11 cellular contexts compared by ENCODE assay signal in genomic region chr3:63724987-63725386, GRCh38.
DNase-seq lines count a peak whose midpoint lies in the region; ATAC-seq and TF ChIP-seq lines count a peak whose summit lies in the region.
"Had no signal": no experiment of that assay in that cellular context is flagged by ENCODE, and none has a peak within 500 bp of the region (broad histone marks: within the 10 kb centered on the region; RNA-seq: fewer than 3 reads in every experiment).

No MANE protein-coding gene starts in this region.

- H3K27ac ChIP-seq in IMR-90 (ENCODE audit: insufficient read depth, low read length): no peak overlapping the region
- peak overlapping the region; percentile 20 to 61 for H3K27ac ChIP-seq in left lung
- H3K27ac ChIP-seq: C4-2B had no signal

- H3K27me3 ChIP-seq in IMR-90 (ENCODE audit: control insufficient read depth, insufficient read depth, low read length) (no peaks in the 10 kb centered on the region; the same call in 1 of the 2 replicates), left lung (no peaks in the 10 kb centered on the region)

- H3K9ac ChIP-seq in IMR-90 (ENCODE audit: low read depth, low read length): no peak overlapping the region

- no peak overlapping the region for H3K56ac ChIP-seq in IMR-90 (ENCODE audit: extremely low read depth, insufficient read depth, low read length)

- no peak overlapping the region for H4K8ac ChIP-seq in IMR-90 (ENCODE audit: low read depth in 2 of 2, low read length in 2 of 2)

- no peak overlapping the region for H3K23ac ChIP-seq in IMR-90 (ENCODE audit: low read depth, low read length)

- no CpG with 5 or more reads among the region's 3 CpGs for WGBS in IMR-90 (ENCODE audit: extremely low coverage in 2 of 2, insufficient read length in 1 of 2), 2 experiments

- H2AK9ac ChIP-seq in IMR-90 (replicated peaks; ENCODE audit: low read depth, low read length, poor library complexity): no peak overlapping the region

- H2BK20ac ChIP-seq in IMR-90 (ENCODE audit: low read depth, low read length): no peak overlapping the region

- no peak for TF ChIP-seq POLR2A in IMR-90 (IDR thresholded peaks at IDR 0.05; ENCODE audit: low read depth, low read length)

- H3K4me3 ChIP-seq in IMR-90 (ENCODE audit: insufficient read depth, low read depth, low read length) (no peak overlapping the region), left lung (no peak overlapping the region)

- H2AFZ ChIP-seq in IMR-90 (replicated peaks; ENCODE audit: low read length, poor library complexity): no peak overlapping the region

- no peak overlapping the region for H3K4ac ChIP-seq in IMR-90 (ENCODE audit: low read depth, low read length)

- TF ChIP-seq RAD21 in IMR-90 (IDR thresholded peaks at IDR 0.05; ENCODE audit: low read length): no peak

- H2BK120ac ChIP-seq in IMR-90 (ENCODE audit: low read depth, low read length): no peak overlapping the region

- peak; percentile 93 for ATAC-seq in IMR-90 (ENCODE audit: low read depth)
- ATAC-seq in left lung: peak; percentile 88
- ATAC-seq in HG03457 (IDR thresholded peaks at IDR 0.05; ENCODE audit: unreplicated experiment): no peak
- no peak for ATAC-seq in left lobe of liver

- intact Hi-C loops in IMR-90 (cut with micrococcal nuclease): no loop called here
- intact Hi-C loops in left lung (cut with DNase I): no loop called here

- dilution Hi-C loops in IMR-90 (cut with HindIII; ENCODE audit: low sequenced_read_pairs, unreplicated experiment): no loop called here

- H4K5ac ChIP-seq in IMR-90 (ENCODE audit: low read depth, low read length): no peak overlapping the region

- no peaks in the 10 kb centered on the region for H4K20me1 ChIP-seq in IMR-90 (ENCODE audit: insufficient read depth, low read length)

- POLR2A ChIA-PET in IMR-90 (lab: Charles Lee; ENCODE audit: unreplicated experiment): no interaction called here

- H3K79me1 ChIP-seq in IMR-90 (ENCODE audit: low read depth in 1 of 2, low read length in 2 of 2): no peaks in the 10 kb centered on the region

- H4K91ac ChIP-seq in IMR-90 (ENCODE audit: insufficient read depth, low read depth, low read length): no peak overlapping the region

- TF ChIP-seq CTCF in AG09319 (IDR thresholded peaks at IDR 0.05; ENCODE audit: low read depth, low read length): no peak
- TF ChIP-seq CTCF in IMR-90 (conservative IDR thresholded peaks at IDR 0.05; ENCODE audit: low read depth, low read length): no peak
- TF ChIP-seq CTCF in left lung (IDR thresholded peaks at IDR 0.05): no peak

- no peak overlapping the region for H2AK5ac ChIP-seq in IMR-90 (ENCODE audit: low read depth, low read length)

- BruUV-seq in IMR-90 (replicated peaks; lab: Mats Ljungman, UMichigan): no TSS peak

- no peaks in the 10 kb centered on the region for H3K9me3 ChIP-seq in IMR-90 (ENCODE audit: control insufficient read depth, insufficient read depth, low read length)
- peaks cover 0 to 5% of the 10 kb centered on the region in 2 donors for H3K9me3 ChIP-seq in left lung

- CTCF ChIA-PET in IMR-90 (lab: Yijun Ruan, JAX): interaction anchor here (0.5 to 0.7 kb wide), 2 partner anchors 64 to 76 kb away, joined by 3 read pairs; no protein-coding TSS in a partner anchor

- no peaks in the 10 kb centered on the region for H3K9me1 ChIP-seq in IMR-90 (ENCODE audit: insufficient read depth, low read length)

- no peak overlapping the region for H2BK15ac ChIP-seq in IMR-90 (ENCODE audit: low read depth, low read length)

- no peak overlapping the region for H3K14ac ChIP-seq in IMR-90 (replicated peaks; ENCODE audit: low read depth, low read length)

- no peak overlapping the region for H2BK5ac ChIP-seq in IMR-90 (ENCODE audit: low read depth, low read length, poor library complexity, severe bottlenecking)

- in situ Hi-C loops in IMR-90 (cut with MboI; ENCODE audit: low sequenced_read_pairs): no loop called here

- H3K18ac ChIP-seq in IMR-90 (ENCODE audit: low read depth, low read length): no peak overlapping the region

- no peaks in the 10 kb centered on the region for H3K36me3 ChIP-seq in IMR-90 (ENCODE audit: control insufficient read depth, insufficient read depth, low read length)
- no peaks in the 10 kb centered on the region for H3K36me3 ChIP-seq in left lung

- peak overlapping the region; percentile 10; the same call in 1 of the 2 replicates for H3K4me2 ChIP-seq in IMR-90 (ENCODE audit: low read depth, low read length)

- H3K4me1 ChIP-seq in IMR-90 (ENCODE audit: control insufficient read depth, insufficient read depth, low read length) (peaks cover 4% of the 10 kb centered on the region; the same call in 1 of the 2 replicates), left lung (no peaks in the 10 kb centered on the region)

- DNase-seq in AG09319 (ENCODE audit: extremely low read depth, low read depth) (peak; percentile 42), IMR-90 (peak; percentile 87), dedifferentiated amniotic fluid mesenchymal stem cell (ENCODE audit: extremely low spot score) (peak; percentile 71), left lung (peak in 1 of 2 donors; percentile 51), DMS153 treated with DMSO at 0.1 percent for 48 hours (lab: John Stamatoyannopoulos, UW; ENCODE audit: unreplicated experiment) (no peak), left lobe of liver (ENCODE audit: low spot score) (no peak), NOMO-1 treated with dmso at 0.1 percent for 144 hours (lab: John Stamatoyannopoulos, UW; ENCODE audit: unreplicated experiment) (no peak)
- DNase-seq: Kasumi-1, NCI-H774 had no signal

TF ChIP-seq in IMR-90, 13 proteins besides CTCF, POLR2A, EP300 and RAD21:
- TF ChIP-seq CHD1 (IDR thresholded peaks at IDR 0.05; ENCODE audit: low read depth, low read length) (no peak), RFX5 (IDR thresholded peaks at IDR 0.05; ENCODE audit: low read depth, low read length) (no peak), ELK1 (IDR thresholded peaks at IDR 0.05; ENCODE audit: borderline replicate concordance, low read depth, low read length) (no peak), RCOR1 (IDR thresholded peaks at IDR 0.05; ENCODE audit: insufficient replicate concordance, low read length) (no peak), SMC3 (IDR thresholded peaks at IDR 0.05; ENCODE audit: low read depth, low read length) (no peak), USF2 (IDR thresholded peaks at IDR 0.05; ENCODE audit: low read depth, low read length) (no peak), CEBPB (IDR thresholded peaks at IDR 0.05; ENCODE audit: low read depth, low read length) (no peak), NFE2L2 (IDR thresholded peaks at IDR 0.05; ENCODE audit: low read depth, low read length) (peak; percentile 63; the same call in 1 of the 2 replicates), MXI1 (IDR thresholded peaks at IDR 0.05; ENCODE audit: borderline replicate concordance, low read depth, low read length) (no peak), MAFK (IDR thresholded peaks at IDR 0.05; ENCODE audit: low read depth, low read length) (no peak), MAZ (IDR thresholded peaks at IDR 0.05; ENCODE audit: borderline replicate concordance, low read depth, low read length) (peak; percentile 92), FOS (IDR thresholded peaks at IDR 0.05; ENCODE audit: low read depth, low read length) (0 out of 2 replicates have a peak, but pooled peaks have one; percentile 40), BHLHE40 (IDR thresholded peaks at IDR 0.05; ENCODE audit: low read depth, low read length) (peak; percentile 21; the same call in 1 of the 2 replicates)
TF ChIP-seq in IMR-90: peak in this region for 4.

Comparison
In these comparisons a context has a peak if more than half of its experiments do, and no peak if none do; other contexts are left out.
1. DNase-seq: peak in AG09319 (single experiment), IMR-90 (single experiment) and dedifferentiated amniotic fluid mesenchymal stem cell (single experiment); none in DMS153 treated with DMSO at 0.1 percent for 48 hours (single experiment), left lobe of liver (single experiment) and NOMO-1 treated with dmso at 0.1 percent for 144 hours (single experiment).
2. ATAC-seq: peak in IMR-90 (single experiment) and left lung (single experiment); none in HG03457 (single experiment) and left lobe of liver (single experiment).